16 cellular contexts compared by ENCODE assay signal in the genomic region with DNA sequence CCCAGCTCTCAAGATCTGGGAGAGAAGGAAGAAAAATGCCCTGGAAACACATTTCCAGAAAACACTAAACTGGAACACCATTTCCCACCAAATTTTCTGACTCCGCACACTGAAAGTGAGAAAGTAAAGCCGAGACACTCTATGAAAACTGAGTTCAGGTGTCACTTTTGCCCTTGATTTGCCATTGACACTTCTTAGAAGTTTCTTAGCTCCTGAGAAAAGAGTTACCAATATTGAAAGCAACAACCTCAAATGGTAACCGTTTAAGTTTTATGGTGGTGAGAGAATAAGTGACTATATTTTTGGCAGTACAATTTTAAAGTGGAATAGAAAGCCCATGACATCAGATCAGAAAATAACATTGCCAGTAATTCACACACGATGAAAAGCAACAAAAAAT. TPM values are rescaled to one million over a fixed set of nuclear protein-coding genes. Genes with fewer than 3 reads are reported as not detected.
DNase-seq lines count a peak whose midpoint lies in the region; ATAC-seq and TF ChIP-seq lines count a peak whose summit lies in the region.
"Had no signal": no experiment of that assay in that cellular context is flagged by ENCODE, and none has a peak within 500 bp of the region (broad histone marks: within the 10 kb centered on the region; RNA-seq: fewer than 3 reads in every experiment).

No MANE protein-coding gene starts in this region.

- peaks cover 6% of the 10 kb centered on the region for H3K36me3 Mint-ChIP-seq in T-helper 1 cell treated with Interleukin-12 subunit alpha and Interleukin-12 subunit beta and Interleukin-4 antibody, amounts not matched to agents 30 μg/mL and 1 μg/mL, for 36 hours (ENCODE audit: low read depth)
- H3K36me3 Mint-ChIP-seq in CD4-positive, alpha-beta T cell (ENCODE audit: low read depth), result no peaks in the 10 kb centered on the region
- H3K36me3 Mint-ChIP-seq: naive thymus-derived CD4-positive, alpha-beta T cell had no signal

- TF ChIP-seq POLR2A in GM18505 (IDR thresholded peaks at IDR 0.05; ENCODE audit: borderline replicate concordance, extremely low read depth, insufficient read depth, insufficient read length), result no peak

- H3K27me3 Mint-ChIP-seq in T-helper 1 cell treated with Interleukin-12 subunit alpha and Interleukin-12 subunit beta and Interleukin-4 antibody, amounts not matched to agents 30 μg/mL and 1 μg/mL, for 36 hours (ENCODE audit: low read depth), result no peaks in the 10 kb centered on the region
- no peaks in the 10 kb centered on the region for H3K27me3 Mint-ChIP-seq in CD4-positive, alpha-beta T cell

- intact Hi-C loops in CD4-positive, alpha-beta T cell (cut with DNase I, micrococcal nuclease), result no loop called here

- peak overlapping the region; percentile 88 for H3K27ac Mint-ChIP-seq in T-helper 1 cell treated with Interleukin-12 subunit alpha and Interleukin-12 subunit beta and Interleukin-4 antibody, amounts not matched to agents 30 μg/mL and 1 μg/mL, for 36 hours
- H3K27ac Mint-ChIP-seq in CD4-positive, alpha-beta T cell, result no peak overlapping the region

- CTCF ChIA-PET in CD4-positive, alpha-beta T cell (lab: Charles Lee), result no interaction called here

- peak overlapping the region; percentile 45 for H3K4me3 Mint-ChIP-seq in T-helper 1 cell treated with Interleukin-12 subunit alpha and Interleukin-12 subunit beta and Interleukin-4 antibody, amounts not matched to agents 30 μg/mL and 1 μg/mL, for 36 hours
- H3K4me3 Mint-ChIP-seq in CD4-positive, alpha-beta T cell, result no peak overlapping the region

- H3K27ac ChIP-seq in CD4-positive, alpha-beta T cell (ENCODE audit: low read depth, low read length), result no peak overlapping the region
- H3K27ac ChIP-seq in caudate nucleus (ENCODE audit: low read depth, low read length), result no peak overlapping the region
- H3K27ac ChIP-seq: C4-2B had no signal

- H3K9me3 Mint-ChIP-seq in T-helper 1 cell treated with Interleukin-12 subunit alpha and Interleukin-12 subunit beta and Interleukin-4 antibody, amounts not matched to agents 30 μg/mL and 1 μg/mL, for 36 hours, result no peaks in the 10 kb centered on the region
- no peaks in the 10 kb centered on the region for H3K9me3 Mint-ChIP-seq in CD4-positive, alpha-beta T cell
- H3K9me3 Mint-ChIP-seq: naive thymus-derived CD4-positive, alpha-beta T cell had no signal

- H3K27me3 ChIP-seq in CD4-positive, alpha-beta T cell (ENCODE audit: control insufficient read depth, insufficient read depth, low read length), result no peaks in the 10 kb centered on the region

- no peak for DNase-seq in CD4-positive, alpha-beta T cell
- DNase-seq in OCI-M2 (lab: John Stamatoyannopoulos, UW; ENCODE audit: unreplicated experiment), result no peak
- no peak for DNase-seq in caudate nucleus (lab: John Stamatoyannopoulos, UW)
- DNase-seq in NCI-H82 (lab: John Stamatoyannopoulos, UW), result no peak
- DNase-seq: activated CD8-positive, alpha-beta memory T cell treated with anti-CD3 and anti-CD28 coated beads, Interleukin-2, amount 50 U/mL, for 48 hours; aorta; foreskin melanocyte; left cardiac atrium; naive thymus-derived CD4-positive, alpha-beta T cell; right cardiac atrium had no signal

- peaks cover 35% of the 10 kb centered on the region for H3K4me1 Mint-ChIP-seq in T-helper 1 cell treated with Interleukin-12 subunit alpha and Interleukin-12 subunit beta and Interleukin-4 antibody, amounts not matched to agents 30 μg/mL and 1 μg/mL, for 36 hours (ENCODE audit: low read depth)
- H3K4me1 Mint-ChIP-seq in CD4-positive, alpha-beta T cell (ENCODE audit: low read depth), result no peaks in the 10 kb centered on the region

- ATAC-seq in GM18505 (IDR thresholded peaks at IDR 0.05; ENCODE audit: unreplicated experiment) (peak; percentile 35), GM19351 (IDR thresholded peaks at IDR 0.05; ENCODE audit: unreplicated experiment) (peak; percentile 56), HG02678 (IDR thresholded peaks at IDR 0.05; ENCODE audit: unreplicated experiment) (peak; percentile 44)
- ATAC-seq in CD4-positive, alpha-beta T cell (ENCODE audit: poor library complexity), result no peak
- ATAC-seq: left cardiac atrium; naive thymus-derived CD4-positive, alpha-beta T cell; right cardiac atrium had no signal

- H3K9me3 ChIP-seq in CD4-positive, alpha-beta T cell (ENCODE audit: control insufficient read depth, low read length), result no peaks in the 10 kb centered on the region

- POLR2A ChIA-PET in CD4-positive, alpha-beta T cell (lab: Charles Lee), result no interaction called here

- TF ChIP-seq CTCF in CD4-positive, alpha-beta T cell (IDR thresholded peaks at IDR 0.05), result no peak

RNA-seq across cellular contexts. Expression of a gene that starts 39.0 kb away (rescaled TPM):
- total RNA-seq in CD4-positive, alpha-beta T cell, result 1 to 10 TPM in 1 of 2 experiments, under 1 TPM in 1; 0.69 to 1.4 TPM
- total RNA-seq: RPMI7951 had no signal
